In genomic region chr10:80078448-80079311, GRCh38 we compare ENCODE assay signal across 1 cellular context.
TF ChIP-seq lines count a peak whose summit lies in the region.

A gene with protein sequence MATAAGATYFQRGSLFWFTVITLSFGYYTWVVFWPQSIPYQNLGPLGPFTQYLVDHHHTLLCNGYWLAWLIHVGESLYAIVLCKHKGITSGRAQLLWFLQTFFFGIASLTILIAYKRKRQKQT (plus strand): TSS chr10:80078665. CDS start chr10:80078700, 35 bp downstream.

TF ChIP-seq in HEK293, 187 proteins besides CTCF, POLR2A, EP300 and RAD21 (continued from another document):
- TF ChIP-seq ZNF692 (tag by site-specific recombination; IDR thresholded peaks at IDR 0.05) (peak; percentile 81), ZNF121 (tag by site-specific recombination; IDR thresholded peaks at IDR 0.05) (peak; percentile 16; the same call in 1 of the 2 replicates), ZNF155 (tag by site-specific recombination; IDR thresholded peaks at IDR 0.05) (no peak), ZNF610 (tag by site-specific recombination; IDR thresholded peaks at IDR 0.05; ENCODE audit: borderline replicate concordance) (peak; percentile 60; the same call in 1 of the 2 replicates), AEBP2 (tag by site-specific recombination; IDR thresholded peaks at IDR 0.05; ENCODE audit: borderline replicate concordance) (no peak), ZNF596 (tag by site-specific recombination; IDR thresholded peaks at IDR 0.05) (no peak), IKZF3 (tag by site-specific recombination; IDR thresholded peaks at IDR 0.05) (0 out of 2 replicates have a peak, but pooled peaks have one; percentile 10), ZNF530 (tag by site-specific recombination; IDR thresholded peaks at IDR 0.05; ENCODE audit: low read depth) (no peak), ZXDB (tag by site-specific recombination; IDR thresholded peaks at IDR 0.05) (peak; percentile 55; the same call in 1 of the 2 replicates), TCF7L2 (IDR thresholded peaks at IDR 0.05; ENCODE audit: borderline replicate concordance, low read depth, low read length) (no peak), GLI2 (tag by site-specific recombination; IDR thresholded peaks at IDR 0.05; ENCODE audit: borderline replicate concordance, low read depth) (no peak), ZNF76 (tag by site-specific recombination; IDR thresholded peaks at IDR 0.05; ENCODE audit: borderline replicate concordance, low read depth) (peak; percentile 76; the same call in 1 of the 2 replicates), ZBTB17 (tag by site-specific recombination; IDR thresholded peaks at IDR 0.05) (peak; percentile 64), GLIS2 (tag by site-specific recombination; IDR thresholded peaks at IDR 0.05) (peak; percentile 39; the same call in 1 of the 2 replicates), ZNF704 (tag by site-specific recombination; IDR thresholded peaks at IDR 0.05) (no peak), INSM2 (tag by site-specific recombination; IDR thresholded peaks at IDR 0.05) (no peak), ZNF677 (tag by site-specific recombination; IDR thresholded peaks at IDR 0.05) (no peak), ZNF24 (tag by site-specific recombination; IDR thresholded peaks at IDR 0.05) (peak; percentile 46; the same call in 1 of the 2 replicates), ZNF211 (tag by site-specific recombination; IDR thresholded peaks at IDR 0.05; ENCODE audit: low read depth) (no peak), ZNF174 (tag by site-specific recombination; IDR thresholded peaks at IDR 0.05) (no peak), ZSCAN30 (tag by site-specific recombination; IDR thresholded peaks at IDR 0.05) (peak; percentile 62), ZNF221 (tag by site-specific recombination; IDR thresholded peaks at IDR 0.05; ENCODE audit: borderline replicate concordance) (no peak), ZNF112 (tag by site-specific recombination; IDR thresholded peaks at IDR 0.05) (no peak), TRIM28 (IDR thresholded peaks at IDR 0.05; ENCODE audit: borderline replicate concordance, low read length) (no peak), ZNF626 (tag by site-specific recombination; IDR thresholded peaks at IDR 0.05) (no peak), ZNF202 (tag by site-specific recombination; IDR thresholded peaks at IDR 0.05; ENCODE audit: borderline replicate concordance) (no peak)
- TF ChIP-seq, protein P1, sequence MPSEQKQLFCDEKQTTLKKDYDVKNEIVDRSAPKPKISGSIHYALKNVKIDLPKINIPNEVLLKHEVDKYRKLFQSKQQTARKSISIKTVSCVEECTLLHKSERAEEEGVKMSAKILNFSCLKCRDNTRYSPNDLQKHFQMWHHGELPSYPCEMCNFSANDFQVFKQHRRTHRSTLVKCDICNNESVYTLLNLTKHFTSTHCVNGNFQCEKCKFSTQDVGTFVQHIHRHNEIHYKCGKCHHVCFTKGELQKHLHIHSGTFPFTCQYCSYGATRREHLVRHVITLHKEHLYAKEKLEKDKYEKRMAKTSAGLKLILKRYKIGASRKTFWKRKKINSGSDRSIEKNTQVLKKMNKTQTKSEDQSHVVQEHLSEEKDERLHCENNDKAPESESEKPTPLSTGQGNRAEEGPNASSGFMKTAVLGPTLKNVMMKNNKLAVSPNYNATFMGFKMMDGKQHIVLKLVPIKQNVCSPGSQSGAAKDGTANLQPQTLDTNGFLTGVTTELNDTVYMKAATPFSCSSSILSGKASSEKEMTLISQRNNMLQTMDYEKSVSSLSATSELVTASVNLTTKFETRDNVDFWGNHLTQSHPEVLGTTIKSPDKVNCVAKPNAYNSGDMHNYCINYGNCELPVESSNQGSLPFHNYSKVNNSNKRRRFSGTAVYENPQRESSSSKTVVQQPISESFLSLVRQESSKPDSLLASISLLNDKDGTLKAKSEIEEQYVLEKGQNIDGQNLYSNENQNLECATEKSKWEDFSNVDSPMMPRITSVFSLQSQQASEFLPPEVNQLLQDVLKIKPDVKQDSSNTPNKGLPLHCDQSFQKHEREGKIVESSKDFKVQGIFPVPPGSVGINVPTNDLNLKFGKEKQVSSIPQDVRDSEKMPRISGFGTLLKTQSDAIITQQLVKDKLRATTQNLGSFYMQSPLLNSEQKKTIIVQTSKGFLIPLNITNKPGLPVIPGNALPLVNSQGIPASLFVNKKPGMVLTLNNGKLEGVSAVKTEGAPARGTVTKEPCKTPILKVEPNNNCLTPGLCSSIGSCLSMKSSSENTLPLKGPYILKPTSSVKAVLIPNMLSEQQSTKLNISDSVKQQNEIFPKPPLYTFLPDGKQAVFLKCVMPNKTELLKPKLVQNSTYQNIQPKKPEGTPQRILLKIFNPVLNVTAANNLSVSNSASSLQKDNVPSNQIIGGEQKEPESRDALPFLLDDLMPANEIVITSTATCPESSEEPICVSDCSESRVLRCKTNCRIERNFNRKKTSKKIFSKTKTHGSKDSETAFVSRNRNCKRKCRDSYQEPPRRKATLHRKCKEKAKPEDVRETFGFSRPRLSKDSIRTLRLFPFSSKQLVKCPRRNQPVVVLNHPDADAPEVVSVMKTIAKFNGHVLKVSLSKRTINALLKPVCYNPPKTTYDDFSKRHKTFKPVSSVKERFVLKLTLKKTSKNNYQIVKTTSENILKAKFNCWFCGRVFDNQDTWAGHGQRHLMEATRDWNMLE (tag by site-specific recombination; conservative IDR thresholded peaks at IDR 0.05; ENCODE audit: low read depth) = no peak
TF ChIP-seq in HEK293: peak in this region for 56.
